ENCODE assay signal across 2 cellular contexts in the genomic region with DNA sequence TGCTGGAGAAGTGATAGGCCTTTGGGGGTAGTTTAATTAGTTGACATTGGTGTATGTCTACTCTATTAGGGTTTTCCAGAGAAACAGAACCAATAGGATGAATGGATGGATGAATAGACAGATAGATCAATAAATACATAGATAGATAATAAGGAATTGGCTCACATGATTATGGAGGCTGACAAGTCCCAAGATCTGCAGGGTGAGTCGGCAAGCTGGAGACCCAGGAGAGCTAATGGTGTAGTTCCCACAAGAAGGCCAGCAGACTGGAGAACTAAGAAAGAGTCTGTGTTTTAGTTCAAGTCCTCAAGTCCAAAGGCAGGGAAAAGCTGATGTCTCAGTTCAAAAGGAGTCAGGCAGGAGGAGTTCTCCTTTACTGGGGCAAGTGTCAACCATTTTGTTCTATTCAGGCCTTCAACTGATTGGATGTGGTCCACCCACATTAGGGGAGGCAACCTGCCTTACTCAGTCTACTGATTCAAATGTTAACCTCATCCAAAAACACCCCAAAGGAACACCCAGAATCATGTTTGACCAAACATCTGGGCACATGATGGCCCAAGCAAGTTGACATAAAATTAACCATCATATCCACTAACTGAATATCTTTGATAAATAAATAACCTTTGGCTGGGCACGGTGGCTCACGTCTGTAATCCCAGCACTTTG.
TF ChIP-seq lines count a peak whose summit lies in the region.

No MANE protein-coding gene starts in this region.

TF ChIP-seq in GM12891, 5 proteins besides CTCF, POLR2A, EP300 and RAD21:
- TF ChIP-seq PAX5 (IDR thresholded peaks at IDR 0.05; ENCODE audit: insufficient read depth, low read length, severe bottlenecking), result no peak

TF ChIP-seq in H1, 55 proteins besides CTCF, POLR2A, EP300 and RAD21:
- no peak for TF ChIP-seq KDM1A (IDR thresholded peaks at IDR 0.05; ENCODE audit: borderline replicate concordance, low read length)
- no peak for TF ChIP-seq SP2 (IDR thresholded peaks at IDR 0.05; ENCODE audit: low read length)
- TF ChIP-seq, protein P1, sequence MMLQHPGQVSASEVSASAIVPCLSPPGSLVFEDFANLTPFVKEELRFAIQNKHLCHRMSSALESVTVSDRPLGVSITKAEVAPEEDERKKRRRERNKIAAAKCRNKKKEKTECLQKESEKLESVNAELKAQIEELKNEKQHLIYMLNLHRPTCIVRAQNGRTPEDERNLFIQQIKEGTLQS (IDR thresholded peaks at IDR 0.05; ENCODE audit: insufficient read depth, low read depth, low read length), result no peak
- TF ChIP-seq, protein P2, sequence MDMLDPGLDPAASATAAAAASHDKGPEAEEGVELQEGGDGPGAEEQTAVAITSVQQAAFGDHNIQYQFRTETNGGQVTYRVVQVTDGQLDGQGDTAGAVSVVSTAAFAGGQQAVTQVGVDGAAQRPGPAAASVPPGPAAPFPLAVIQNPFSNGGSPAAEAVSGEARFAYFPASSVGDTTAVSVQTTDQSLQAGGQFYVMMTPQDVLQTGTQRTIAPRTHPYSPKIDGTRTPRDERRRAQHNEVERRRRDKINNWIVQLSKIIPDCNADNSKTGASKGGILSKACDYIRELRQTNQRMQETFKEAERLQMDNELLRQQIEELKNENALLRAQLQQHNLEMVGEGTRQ (IDR thresholded peaks at IDR 0.05; ENCODE audit: low read length), result no peak
- TF ChIP-seq JUN (IDR thresholded peaks at IDR 0.05; ENCODE audit: low read depth, low read length), result no peak
- TF ChIP-seq POU5F1 (IDR thresholded peaks at IDR 0.05; ENCODE audit: low read depth, low read length), result no peak
- TF ChIP-seq TBP (IDR thresholded peaks at IDR 0.05; ENCODE audit: low read depth, low read length), result no peak
- TF ChIP-seq TCF12 (IDR thresholded peaks at IDR 0.05; ENCODE audit: low read depth, low read length), result no peak
- TF ChIP-seq, protein P3, sequence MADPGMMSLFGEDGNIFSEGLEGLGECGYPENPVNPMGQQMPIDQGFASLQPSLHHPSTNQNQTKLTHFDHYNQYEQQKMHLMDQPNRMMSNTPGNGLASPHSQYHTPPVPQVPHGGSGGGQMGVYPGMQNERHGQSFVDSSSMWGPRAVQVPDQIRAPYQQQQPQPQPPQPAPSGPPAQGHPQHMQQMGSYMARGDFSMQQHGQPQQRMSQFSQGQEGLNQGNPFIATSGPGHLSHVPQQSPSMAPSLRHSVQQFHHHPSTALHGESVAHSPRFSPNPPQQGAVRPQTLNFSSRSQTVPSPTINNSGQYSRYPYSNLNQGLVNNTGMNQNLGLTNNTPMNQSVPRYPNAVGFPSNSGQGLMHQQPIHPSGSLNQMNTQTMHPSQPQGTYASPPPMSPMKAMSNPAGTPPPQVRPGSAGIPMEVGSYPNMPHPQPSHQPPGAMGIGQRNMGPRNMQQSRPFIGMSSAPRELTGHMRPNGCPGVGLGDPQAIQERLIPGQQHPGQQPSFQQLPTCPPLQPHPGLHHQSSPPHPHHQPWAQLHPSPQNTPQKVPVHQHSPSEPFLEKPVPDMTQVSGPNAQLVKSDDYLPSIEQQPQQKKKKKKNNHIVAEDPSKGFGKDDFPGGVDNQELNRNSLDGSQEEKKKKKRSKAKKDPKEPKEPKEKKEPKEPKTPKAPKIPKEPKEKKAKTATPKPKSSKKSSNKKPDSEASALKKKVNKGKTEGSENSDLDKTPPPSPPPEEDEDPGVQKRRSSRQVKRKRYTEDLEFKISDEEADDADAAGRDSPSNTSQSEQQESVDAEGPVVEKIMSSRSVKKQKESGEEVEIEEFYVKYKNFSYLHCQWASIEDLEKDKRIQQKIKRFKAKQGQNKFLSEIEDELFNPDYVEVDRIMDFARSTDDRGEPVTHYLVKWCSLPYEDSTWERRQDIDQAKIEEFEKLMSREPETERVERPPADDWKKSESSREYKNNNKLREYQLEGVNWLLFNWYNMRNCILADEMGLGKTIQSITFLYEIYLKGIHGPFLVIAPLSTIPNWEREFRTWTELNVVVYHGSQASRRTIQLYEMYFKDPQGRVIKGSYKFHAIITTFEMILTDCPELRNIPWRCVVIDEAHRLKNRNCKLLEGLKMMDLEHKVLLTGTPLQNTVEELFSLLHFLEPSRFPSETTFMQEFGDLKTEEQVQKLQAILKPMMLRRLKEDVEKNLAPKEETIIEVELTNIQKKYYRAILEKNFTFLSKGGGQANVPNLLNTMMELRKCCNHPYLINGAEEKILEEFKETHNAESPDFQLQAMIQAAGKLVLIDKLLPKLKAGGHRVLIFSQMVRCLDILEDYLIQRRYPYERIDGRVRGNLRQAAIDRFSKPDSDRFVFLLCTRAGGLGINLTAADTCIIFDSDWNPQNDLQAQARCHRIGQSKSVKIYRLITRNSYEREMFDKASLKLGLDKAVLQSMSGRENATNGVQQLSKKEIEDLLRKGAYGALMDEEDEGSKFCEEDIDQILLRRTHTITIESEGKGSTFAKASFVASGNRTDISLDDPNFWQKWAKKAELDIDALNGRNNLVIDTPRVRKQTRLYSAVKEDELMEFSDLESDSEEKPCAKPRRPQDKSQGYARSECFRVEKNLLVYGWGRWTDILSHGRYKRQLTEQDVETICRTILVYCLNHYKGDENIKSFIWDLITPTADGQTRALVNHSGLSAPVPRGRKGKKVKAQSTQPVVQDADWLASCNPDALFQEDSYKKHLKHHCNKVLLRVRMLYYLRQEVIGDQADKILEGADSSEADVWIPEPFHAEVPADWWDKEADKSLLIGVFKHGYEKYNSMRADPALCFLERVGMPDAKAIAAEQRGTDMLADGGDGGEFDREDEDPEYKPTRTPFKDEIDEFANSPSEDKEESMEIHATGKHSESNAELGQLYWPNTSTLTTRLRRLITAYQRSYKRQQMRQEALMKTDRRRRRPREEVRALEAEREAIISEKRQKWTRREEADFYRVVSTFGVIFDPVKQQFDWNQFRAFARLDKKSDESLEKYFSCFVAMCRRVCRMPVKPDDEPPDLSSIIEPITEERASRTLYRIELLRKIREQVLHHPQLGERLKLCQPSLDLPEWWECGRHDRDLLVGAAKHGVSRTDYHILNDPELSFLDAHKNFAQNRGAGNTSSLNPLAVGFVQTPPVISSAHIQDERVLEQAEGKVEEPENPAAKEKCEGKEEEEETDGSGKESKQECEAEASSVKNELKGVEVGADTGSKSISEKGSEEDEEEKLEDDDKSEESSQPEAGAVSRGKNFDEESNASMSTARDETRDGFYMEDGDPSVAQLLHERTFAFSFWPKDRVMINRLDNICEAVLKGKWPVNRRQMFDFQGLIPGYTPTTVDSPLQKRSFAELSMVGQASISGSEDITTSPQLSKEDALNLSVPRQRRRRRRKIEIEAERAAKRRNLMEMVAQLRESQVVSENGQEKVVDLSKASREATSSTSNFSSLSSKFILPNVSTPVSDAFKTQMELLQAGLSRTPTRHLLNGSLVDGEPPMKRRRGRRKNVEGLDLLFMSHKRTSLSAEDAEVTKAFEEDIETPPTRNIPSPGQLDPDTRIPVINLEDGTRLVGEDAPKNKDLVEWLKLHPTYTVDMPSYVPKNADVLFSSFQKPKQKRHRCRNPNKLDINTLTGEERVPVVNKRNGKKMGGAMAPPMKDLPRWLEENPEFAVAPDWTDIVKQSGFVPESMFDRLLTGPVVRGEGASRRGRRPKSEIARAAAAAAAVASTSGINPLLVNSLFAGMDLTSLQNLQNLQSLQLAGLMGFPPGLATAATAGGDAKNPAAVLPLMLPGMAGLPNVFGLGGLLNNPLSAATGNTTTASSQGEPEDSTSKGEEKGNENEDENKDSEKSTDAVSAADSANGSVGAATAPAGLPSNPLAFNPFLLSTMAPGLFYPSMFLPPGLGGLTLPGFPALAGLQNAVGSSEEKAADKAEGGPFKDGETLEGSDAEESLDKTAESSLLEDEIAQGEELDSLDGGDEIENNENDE (IDR thresholded peaks at IDR 0.05; ENCODE audit: insufficient replicate concordance, low read length), result no peak
- TF ChIP-seq BACH1 (IDR thresholded peaks at IDR 0.05; ENCODE audit: low read length), result no peak
- TF ChIP-seq TEAD4 (IDR thresholded peaks at IDR 0.05; ENCODE audit: low read depth, low read length), result no peak
- TF ChIP-seq ZNF274 (IDR thresholded peaks at IDR 0.05; ENCODE audit: borderline replicate concordance, extremely low read depth, low read length), result no peak
- no peak for TF ChIP-seq CBX5 (IDR thresholded peaks at IDR 0.05; ENCODE audit: low read depth, low read length)
